Comparison of ENCODE assay signal across 1 cellular context in genomic region chr6:2853766-2854393, GRCh38.
TF ChIP-seq lines count a peak whose summit lies in the region.

No MANE protein-coding gene starts in this region.

TF ChIP-seq in endothelial cell of umbilical vein, 7 proteins besides CTCF, POLR2A, EP300 and RAD21 (continued from another document):
- TF ChIP-seq MAX (IDR thresholded peaks at IDR 0.05; ENCODE audit: insufficient read depth, insufficient read length), result no peak
